Comparison of ENCODE assay signal across 22 cellular contexts in genomic region chr20:62087227-62087626, GRCh38. TPM values are rescaled to one million over a fixed set of nuclear protein-coding genes. Genes with fewer than 3 reads are reported as not detected.
DNase-seq lines count a peak whose midpoint lies in the region; ATAC-seq and TF ChIP-seq lines count a peak whose summit lies in the region.
"Had no signal": no experiment of that assay in that cellular context is flagged by ENCODE, and none has a peak within 500 bp of the region (broad histone marks: within the 10 kb centered on the region; RNA-seq: fewer than 3 reads in every experiment).

No MANE protein-coding gene starts in this region.

- peak overlapping the region; percentile 21 for H3K23ac ChIP-seq in neuronal stem cell (ENCODE audit: low read depth, low read length, poor library complexity)

- H2BK5ac ChIP-seq in neuronal stem cell (ENCODE audit: low read length) = no peak overlapping the region

- no peaks in the 10 kb centered on the region for H3K79me2 ChIP-seq in GM23248 (ENCODE audit: insufficient read depth)

- H2BK15ac ChIP-seq in neuronal stem cell (ENCODE audit: low read length) = no peak overlapping the region

- in situ Hi-C loops in GM23248 (cut with MboI) = no loop called here

- H3K27me3 ChIP-seq in GM23248 (replicated peaks; ENCODE audit: insufficient read depth) (peaks cover 9% of the 10 kb centered on the region; the same call in 1 of the 2 replicates), neuronal stem cell (ENCODE audit: control insufficient read depth in 3 of 3, insufficient read depth in 3 of 3, low read depth in 1 of 3, low read length in 3 of 3) (peaks cover 0 to 7% (median 6%) of the 10 kb centered on the region in 3 experiments), right atrium auricular region (no peaks in the 10 kb centered on the region), right cardiac atrium (ENCODE audit: control insufficient read depth, insufficient read depth) (no peaks in the 10 kb centered on the region), sigmoid colon (peaks cover 0 to 19% (median 0%) of the 10 kb centered on the region in 3 donors)
- H3K27me3 ChIP-seq: upper lobe of left lung had no signal

- H3F3A ChIP-seq in GM23248 (ENCODE audit: insufficient read depth) = no peaks in the 10 kb centered on the region

- TF ChIP-seq POLR2A in sigmoid colon (IDR thresholded peaks at IDR 0.05) = no peak

- intact Hi-C loops in right cardiac atrium (cut with DNase I) = no loop called here
- intact Hi-C loops in sigmoid colon (cut with DNase I) = no loop called here

- no peak overlapping the region for H3K9ac ChIP-seq in GM23248
- H3K9ac ChIP-seq in neuronal stem cell (ENCODE audit: low read depth, low read length, poor library complexity) = no peak overlapping the region
- H3K9ac ChIP-seq: SK-N-SH had no signal

- H3K4me3 ChIP-seq in GM23248 (no peak overlapping the region), choroid plexus epithelial cell (ENCODE audit: low read depth, low read length) (no peak overlapping the region), neuronal stem cell (ENCODE audit: low read length in 2 of 2) (peak overlapping the region in 1 of 2 donors; percentile 59), right atrium auricular region (no peak overlapping the region), right cardiac atrium (ENCODE audit: low read length) (no peak overlapping the region), sigmoid colon (no peak overlapping the region)
- H3K4me3 ChIP-seq: skin epidermis, upper lobe of left lung had no signal

- no peaks in the 10 kb centered on the region for H3K9me2 ChIP-seq in GM23248 (ENCODE audit: insufficient read depth)
- H3K9me2 ChIP-seq: SK-N-SH had no signal

- H3K79me1 ChIP-seq in neuronal stem cell (ENCODE audit: low read depth, low read length) = no peaks in the 10 kb centered on the region

- H3K27ac ChIP-seq in GM23248 = no peak overlapping the region
- no peak overlapping the region for H3K27ac ChIP-seq in neuronal stem cell (replicated peaks; ENCODE audit: low read length)
- no peak overlapping the region for H3K27ac ChIP-seq in right atrium auricular region
- H3K27ac ChIP-seq in right cardiac atrium (ENCODE audit: low read length) = no peak overlapping the region
- no peak overlapping the region for H3K27ac ChIP-seq in sigmoid colon
- H3K27ac ChIP-seq: skin epidermis, upper lobe of left lung, WERI-Rb-1 had no signal

- H3K4me1 ChIP-seq in GM23248 (ENCODE audit: insufficient read depth) (peaks cover 3% of the 10 kb centered on the region; the same call in 1 of the 2 replicates), neuronal stem cell (ENCODE audit: control insufficient read depth in 2 of 2, insufficient read depth in 1 of 2, low read depth in 1 of 2, low read length in 2 of 2) (peaks cover 0 to 5% of the 10 kb centered on the region in 2 donors), right atrium auricular region (no peaks in the 10 kb centered on the region), right cardiac atrium (ENCODE audit: control insufficient read depth, insufficient read depth, low read length) (no peaks in the 10 kb centered on the region), sigmoid colon (no peaks in the 10 kb centered on the region)
- H3K4me1 ChIP-seq: upper lobe of left lung had no signal

- DNase-seq in GM23248 = peak; percentile 37
- DNase-seq in M059J (ENCODE audit: low read depth) = peak; percentile 10
- DNase-seq in choroid plexus epithelial cell (ENCODE audit: low read depth) = peak; percentile 49
- no peak for DNase-seq in neuronal stem cell (ENCODE audit: low spot score)
- no peak for DNase-seq in right atrium auricular region (ENCODE audit: low spot score)
- DNase-seq in right cardiac atrium = no peak
- DNase-seq in activated naive CD4-positive, alpha-beta T cell treated with anti-CD3 and anti-CD28 coated beads, Interleukin-2, amount 50 U/mL, for 16 hours = no peak
- DNase-seq in sigmoid colon = no peak
- DNase-seq: activated CD4-positive, alpha-beta T cell treated with anti-CD3 and anti-CD28 coated beads, Interleukin-2, amount 10 ng/mL, durations not matched to agents 7 days and 5 days; activated CD8-positive, alpha-beta memory T cell treated with anti-CD3 and anti-CD28 coated beads, Interleukin-2, amount 10 ng/mL, durations not matched to agents 7 days and 5 days; activated naive CD4-positive, alpha-beta T cell treated with Interleukin-2 at 50 U/mL for 16 hours; activated T-cell treated with anti-CD3 and anti-CD28 coated beads, Interleukin-2, amount 50 U/mL, for 72 hours; GDM1; kidney; NCI-H1417; NCI-H446 treated with DMSO at 0.1 percent for 48 hours; SK-N-SH; stimulated activated CD4-positive, alpha-beta T cell treated with anti-CD3 and anti-CD28 coated beads, Interleukin-2, amount 100 ng/mL, for 24 hours; T-helper 2 cell; upper lobe of left lung; WERI-Rb-1 had no signal

- no peak for TF ChIP-seq EP300 in sigmoid colon (IDR thresholded peaks at IDR 0.05)

- H3K18ac ChIP-seq in neuronal stem cell (ENCODE audit: low read length) = no peak overlapping the region

- no peak overlapping the region for H2BK120ac ChIP-seq in neuronal stem cell (ENCODE audit: low read depth, low read length)

- no peaks in the 10 kb centered on the region for H4K20me1 ChIP-seq in GM23248 (ENCODE audit: insufficient read depth)

- H2AFZ ChIP-seq in GM23248 (no peak overlapping the region), neuronal stem cell (ENCODE audit: low read length) (no peak overlapping the region)

- no peaks in the 10 kb centered on the region for H3K36me3 ChIP-seq in GM23248 (ENCODE audit: low read depth)
- peaks cover 0 to 2% of the 10 kb centered on the region in 2 donors for H3K36me3 ChIP-seq in neuronal stem cell (replicated peaks in 1 of 2; ENCODE audit: control insufficient read depth in 2 of 2, insufficient read depth in 2 of 2, low read length in 2 of 2)
- no peaks in the 10 kb centered on the region for H3K36me3 ChIP-seq in right atrium auricular region
- H3K36me3 ChIP-seq in sigmoid colon = no peaks in the 10 kb centered on the region
- H3K36me3 ChIP-seq: upper lobe of left lung, WERI-Rb-1 had no signal

- H3K9me3 ChIP-seq in GM23248 (ENCODE audit: low read depth) (no peaks in the 10 kb centered on the region), neuronal stem cell (replicated peaks in 1 of 2; ENCODE audit: control insufficient read depth in 2 of 2, insufficient read depth in 1 of 2, low read depth in 1 of 2, low read length in 2 of 2) (peaks cover 6 to 7% of the 10 kb centered on the region in 2 donors), right atrium auricular region (no peaks in the 10 kb centered on the region), right cardiac atrium (ENCODE audit: control insufficient read depth, low read length) (no peaks in the 10 kb centered on the region), sigmoid colon (no peaks in the 10 kb centered on the region)
- H3K9me3 ChIP-seq: SK-N-SH, upper lobe of left lung had no signal

- no peak overlapping the region for H2BK12ac ChIP-seq in neuronal stem cell (ENCODE audit: low read length)

- no peak overlapping the region for H3K4me2 ChIP-seq in GM23248 (ENCODE audit: unreplicated experiment)
- H3K4me2 ChIP-seq in neuronal stem cell (ENCODE audit: insufficient read depth, low read length, poor library complexity, severe bottlenecking) = no peak overlapping the region
- H3K4me2 ChIP-seq: SK-N-SH had no signal

- TF ChIP-seq CTCF in choroid plexus epithelial cell (conservative IDR thresholded peaks at IDR 0.05; ENCODE audit: low read depth, low read length) = no peak
- TF ChIP-seq CTCF in right atrium auricular region (IDR thresholded peaks at IDR 0.05) = no peak
- no peak for TF ChIP-seq CTCF in sigmoid colon (IDR thresholded peaks at IDR 0.05)

- no peak for ATAC-seq in right cardiac atrium
- ATAC-seq: activated CD8-positive, alpha-beta memory T cell treated with anti-CD3 and anti-CD28 coated beads, Interleukin-2, amount 10 ng/mL, durations not matched to agents 7 days and 5 days; activated T-cell treated with anti-CD3 and anti-CD28 coated beads, Interleukin-2, amount 50 U/mL, for 72 hours had no signal

- no peak overlapping the region for H2AK5ac ChIP-seq in neuronal stem cell (ENCODE audit: low read depth, low read length)

- H4K8ac ChIP-seq in neuronal stem cell (ENCODE audit: low read depth, low read length) = no peak overlapping the region

- 8 to 11% methylated on average over 11 of the region's 11 CpGs for WGBS in GM23248 (ENCODE audit: low coverage in 1 of 2, low lambda C conversion rate in 2 of 2, missing lambda C conversion rate in 2 of 2), 2 experiments
- WGBS in neuronal stem cell (ENCODE audit: extremely low coverage in 2 of 2, insufficient read length in 2 of 2, insufficient replicate concordance in 1 of 2), 2 donors = no CpG with 5 or more reads among the region's 11 CpGs
- WGBS in right cardiac atrium = 50% methylated on average over 11 of the region's 11 CpGs
- 29 to 39% methylated on average over 11 of the region's 11 CpGs for WGBS in sigmoid colon, 2 donors

- H3K4ac ChIP-seq in neuronal stem cell (ENCODE audit: low read length) = no peak overlapping the region

- H4K91ac ChIP-seq in neuronal stem cell (ENCODE audit: low read depth, low read length, poor library complexity) = no peak overlapping the region

- peak overlapping the region; percentile 72 for H3K14ac ChIP-seq in neuronal stem cell (ENCODE audit: low read length)

RNA-seq across cellular contexts. Expression of gene TAF4, which starts 21.5 kb away (rescaled TPM):
- 2.9 and 4.2 TPM in 2 replicates for total RNA-seq in GM23248 (2014; rRNA removed; shearing (Covaris generic))
- 0.80 and 1.4 TPM in 2 replicates for polyA plus RNA-seq in GM23248 (2016; fragmentation: Nextera tagmentation; extraction: Ambion mirVana)
- 11.7 and 12.4 TPM in 2 replicates for total RNA-seq in M059J (2014; rRNA removed; shearing (Covaris generic))
- polyA plus RNA-seq in neuronal stem cell (2013, experiment 1 of 2) = 13.5 TPM
- 15.0 TPM for polyA plus RNA-seq in neuronal stem cell (2013, experiment 2 of 2)
- total RNA-seq in right atrium auricular region = 10 to 100 TPM in 1 of 2 donors, 1 to 10 TPM in 1; 8.3 to 18.0 TPM
- total RNA-seq in right cardiac atrium = 10 to 100 TPM in 1 of 4 donors, 1 to 10 TPM in 3; 7.0 to 13.6 (median 8.6) TPM
- 3.8 TPM for polyA plus RNA-seq in right cardiac atrium
- total RNA-seq in sigmoid colon = 10 to 100 TPM in 2 of 4 donors, 1 to 10 TPM in 2; 8.0 to 13.3 (median 10.9) TPM
- polyA plus RNA-seq in sigmoid colon = 10 to 100 TPM in 1 of 3 donors, 1 to 10 TPM in 2; 3.6 to 10.3 (median 6.5) TPM

RNA-seq across cellular contexts. Expression of gene LSM14B, which starts 35.0 kb away (rescaled TPM):
- 28.0 and 30.0 TPM in 2 replicates for total RNA-seq in GM23248 (2014; rRNA removed; shearing (Covaris generic))
- 1.0 and 1.3 TPM in 2 replicates for polyA plus RNA-seq in GM23248 (2016; fragmentation: Nextera tagmentation; extraction: Ambion mirVana)
- total RNA-seq in M059J (2014; rRNA removed; shearing (Covaris generic)) = 46.5 and 60.4 TPM in 2 replicates
- 74.7 TPM for polyA plus RNA-seq in neuronal stem cell (2013, experiment 1 of 2)
- polyA plus RNA-seq in neuronal stem cell (2013, experiment 2 of 2) = 78.8 TPM
- 10 to 100 TPM; 26.1 to 26.8 TPM for total RNA-seq in right atrium auricular region
- total RNA-seq in right cardiac atrium = 10 to 100 TPM; 32.9 to 45.7 (median 40.9) TPM
- 27.6 TPM for polyA plus RNA-seq in right cardiac atrium
- total RNA-seq in sigmoid colon = 10 to 100 TPM; 20.8 to 28.5 (median 23.6) TPM
- 10 to 100 TPM; 16.9 to 25.8 (median 21.6) TPM for polyA plus RNA-seq in sigmoid colon

RNA-seq across cellular contexts. Expression of gene PSMA7, which starts 56.0 kb away (rescaled TPM):
- 268 and 308 TPM in 2 replicates for total RNA-seq in GM23248 (2014; rRNA removed; shearing (Covaris generic))
- 488 and 493 TPM in 2 replicates for polyA plus RNA-seq in GM23248 (2016; fragmentation: Nextera tagmentation; extraction: Ambion mirVana)
- 881 and 940 TPM in 2 replicates for total RNA-seq in M059J (2014; rRNA removed; shearing (Covaris generic))
- polyA plus RNA-seq in neuronal stem cell (2013, experiment 1 of 2) = 299 TPM
- 308 TPM for polyA plus RNA-seq in neuronal stem cell (2013, experiment 2 of 2)
- total RNA-seq in right atrium auricular region = 100 to 1,000 TPM; 258 to 313 TPM
- total RNA-seq in right cardiac atrium = 100 to 1,000 TPM; 178 to 215 (median 206) TPM
- polyA plus RNA-seq in right cardiac atrium = 244 TPM
- total RNA-seq in sigmoid colon = 100 to 1,000 TPM; 192 to 388 (median 313) TPM
- polyA plus RNA-seq in sigmoid colon = 100 to 1,000 TPM; 224 to 340 (median 244) TPM

RNA-seq across cellular contexts. Expression of gene SS18L1, which starts 56.3 kb away (rescaled TPM):
- total RNA-seq in GM23248 (2014; rRNA removed; shearing (Covaris generic)) = 7.5 and 8.8 TPM in 2 replicates
- 1.5 and 2.3 TPM in 2 replicates for polyA plus RNA-seq in GM23248 (2016; fragmentation: Nextera tagmentation; extraction: Ambion mirVana)
- total RNA-seq in M059J (2014; rRNA removed; shearing (Covaris generic)) = 7.8 and 15.1 TPM in 2 replicates
- polyA plus RNA-seq in neuronal stem cell (2013, experiment 1 of 2) = 13.7 TPM
- polyA plus RNA-seq in neuronal stem cell (2013, experiment 2 of 2) = 13.4 TPM
- total RNA-seq in right atrium auricular region = 1 to 10 TPM; 8.3 to 9.0 TPM
- 1 to 10 TPM; 7.8 to 8.8 (median 8.1) TPM for total RNA-seq in right cardiac atrium
- polyA plus RNA-seq in right cardiac atrium = 6.2 TPM
- 10 to 100 TPM in 3 of 4 donors, 1 to 10 TPM in 1; 7.2 to 11.7 (median 11.1) TPM for total RNA-seq in sigmoid colon
- polyA plus RNA-seq in sigmoid colon = 1 to 10 TPM; 4.9 to 9.5 (median 5.4) TPM

Comparison
In these comparisons a context has a peak if more than half of its experiments do, and no peak if none do; other contexts are left out.
1. DNase-seq: peak in GM23248 (single experiment), M059J (single experiment) and choroid plexus epithelial cell (single experiment); none in neuronal stem cell (single experiment), right atrium auricular region (single experiment), right cardiac atrium (0 of 3), activated naive CD4-positive, alpha-beta T cell treated with anti-CD3 and anti-CD28 coated beads, Interleukin-2, amount 50 U/mL, for 16 hours (single experiment) and sigmoid colon (single experiment).